In genomic region chr4:7798215-7798995, GRCh38 we compare ENCODE assay signal across 19 cellular contexts.
DNase-seq lines count a peak whose midpoint lies in the region; ATAC-seq, FAIRE-seq and TF ChIP-seq lines count a peak whose summit lies in the region.
"Had no signal": no experiment of that assay in that cellular context is flagged by ENCODE, and none has a peak within 500 bp of the region (broad histone marks: within the 10 kb centered on the region; RNA-seq: fewer than 3 reads in every experiment).

No MANE protein-coding gene starts in this region.

- CTCF ChIA-PET in H1 (lab: Charles Lee; ENCODE audit: partially characterized antibody), result interaction anchor here (0.6 to 11.1 kb wide), 15 partner anchors 9 to 791 kb away, joined by 3 to 180 read pairs (median 3); no protein-coding TSS in a partner anchor

- peaks cover 7% of the 10 kb centered on the region for H3K4me1 Mint-ChIP-seq in activated T-helper 2 cell treated with anti-CD3 and anti-CD28 coated beads, Interferon-gamma antibody, Interleukin-2, Interleukin-4, amounts not matched to agents 10 μg/mL and 5 μg/mL and 100 μg/mL, durations not matched to agents 14 hours and 24 hours and 36 hours (ENCODE audit: low read depth)
- H3K4me1 Mint-ChIP-seq: memory B cell had no signal

- H3K27ac ChIP-seq in GM23248 (no peak overlapping the region), OCI-LY1 (ENCODE audit: low read depth, low read length, poor library complexity, severe bottlenecking) (peak overlapping the region; percentile 64), H1 (ENCODE audit: low read depth, low read length) (no peak overlapping the region)
- H3K27ac ChIP-seq: BLaER1, cardiac muscle cell, VCaP had no signal

- TF ChIP-seq CTCF in OCI-LY1 (IDR thresholded peaks at IDR 0.05; ENCODE audit: low read length) (no peak), H1 (IDR thresholded peaks at IDR 0.05; ENCODE audit: control extremely low read depth in 1 of 3, insufficient read depth in 1 of 3, low read depth in 1 of 3, low read length in 3 of 3) (no peak)

- no peak overlapping the region for H3K18ac ChIP-seq in H1 (ENCODE audit: extremely low read depth, low read length)

- no peak overlapping the region for H2BK120ac ChIP-seq in H1 (replicated peaks; ENCODE audit: low read depth, low read length)

- 94 to 96% methylated on average over 12 to 16 of the region's 16 CpGs for WGBS in GM23248 (ENCODE audit: low coverage in 1 of 2, low lambda C conversion rate in 2 of 2, missing lambda C conversion rate in 2 of 2), 2 experiments
- WGBS in H1 (ENCODE audit: extremely low coverage in 1 of 2, insufficient coverage in 1 of 2, insufficient read length in 1 of 2, insufficient replicate concordance in 2 of 2, low coverage in 1 of 2, low lambda C conversion rate in 2 of 2, missing lambda C conversion rate in 1 of 2), 2 experiments, result 87% methylated on average over 16 of the region's 16 CpGs; no CpG with 5 or more reads in 1 of the 2 experiments

- H3K9ac ChIP-seq in GM23248, result no peak overlapping the region
- peak overlapping the region; percentile 27; the same call in 1 of the 2 replicates for H3K9ac ChIP-seq in OCI-LY1 (ENCODE audit: low read length)
- no peak overlapping the region for H3K9ac ChIP-seq in H1 (replicated peaks in 1 of 4; ENCODE audit: extremely low read depth in 1 of 4, low read depth in 3 of 4, low read length in 3 of 4)
- H3K9ac ChIP-seq: BLaER1 had no signal

- H3K27ac Mint-ChIP-seq in activated T-helper 2 cell treated with anti-CD3 and anti-CD28 coated beads, Interferon-gamma antibody, Interleukin-2, Interleukin-4, amounts not matched to agents 10 μg/mL and 5 μg/mL and 100 μg/mL, durations not matched to agents 14 hours and 24 hours and 36 hours, result no peak overlapping the region
- H3K27ac Mint-ChIP-seq: memory B cell; naive thymus-derived CD8-positive, alpha-beta T cell had no signal

- H3K4me3 Mint-ChIP-seq in activated T-helper 2 cell treated with anti-CD3 and anti-CD28 coated beads, Interferon-gamma antibody, Interleukin-2, Interleukin-4, amounts not matched to agents 10 μg/mL and 5 μg/mL and 100 μg/mL, durations not matched to agents 14 hours and 24 hours and 36 hours (ENCODE audit: low read depth), result no peak overlapping the region
- H3K4me3 Mint-ChIP-seq: memory B cell; naive thymus-derived CD8-positive, alpha-beta T cell had no signal

- H2BK20ac ChIP-seq in H1 (ENCODE audit: low read length), result no peak overlapping the region

- no peak overlapping the region for H3K14ac ChIP-seq in H1 (ENCODE audit: insufficient read length)

- H3K4me1 ChIP-seq in GM23248 (ENCODE audit: insufficient read depth) (0 out of 2 replicates have a peak, but pooled peaks cover 6% of the 10 kb centered on the region), OCI-LY1 (ENCODE audit: insufficient read depth, low read length, severe bottlenecking) (peaks cover 39% of the 10 kb centered on the region), H1 (replicated peaks in 1 of 4; ENCODE audit: control insufficient read depth in 3 of 4, insufficient read depth in 4 of 4, low read length in 3 of 4) (no peaks in the 10 kb centered on the region)

- no peak overlapping the region for H3K4ac ChIP-seq in H1 (replicated peaks; ENCODE audit: insufficient read length, low read depth, low read length)

- in situ Hi-C loops in GM23248 (cut with MboI), result no loop called here

- H3K79me2 ChIP-seq in GM23248 (ENCODE audit: insufficient read depth), result peaks cover 83% of the 10 kb centered on the region
- H3K79me2 ChIP-seq in OCI-LY1 (ENCODE audit: insufficient read depth, low read length), result no peaks in the 10 kb centered on the region
- H3K79me2 ChIP-seq in H1 (ENCODE audit: control insufficient read depth in 1 of 2, insufficient read depth in 2 of 2, low read length in 2 of 2), result no peaks in the 10 kb centered on the region

- no peak overlapping the region for H2BK5ac ChIP-seq in H1 (ENCODE audit: low read depth, low read length)

- DNase-seq in GM23248, result peak; percentile 63
- no peak for DNase-seq in H1 (ENCODE audit: low read depth in 1 of 2, low spot score in 2 of 2)
- peak; percentile 75 for DNase-seq in posterior vena cava (ENCODE audit: low spot score)
- no peak for DNase-seq in activated T-helper 2 cell treated with anti-CD3 and anti-CD28 coated beads, Interferon-gamma antibody, Interleukin-2, Interleukin-4, amounts not matched to agents 10 μg/mL and 5 μg/mL and 100 μg/mL, durations not matched to agents 14 hours and 24 hours and 36 hours (ENCODE audit: low spot score)
- DNase-seq: effector CD4-positive, alpha-beta T cell; kidney glomerular epithelial cell; naive thymus-derived CD8-positive, alpha-beta T cell; NCI-H187; NCI-H510A; Right ventricle myocardium superior had no signal

- H3K27me3 Mint-ChIP-seq in activated T-helper 2 cell treated with anti-CD3 and anti-CD28 coated beads, Interferon-gamma antibody, Interleukin-2, Interleukin-4, amounts not matched to agents 10 μg/mL and 5 μg/mL and 100 μg/mL, durations not matched to agents 14 hours and 24 hours and 36 hours (ENCODE audit: low read depth), result no peaks in the 10 kb centered on the region
- H3K27me3 Mint-ChIP-seq: naive thymus-derived CD8-positive, alpha-beta T cell had no signal

- H3K27me3 ChIP-seq in GM23248 (replicated peaks; ENCODE audit: insufficient read depth) (no peaks in the 10 kb centered on the region), OCI-LY1 (ENCODE audit: insufficient read depth, low read length) (no peaks in the 10 kb centered on the region), H1 (replicated peaks in 1 of 4; ENCODE audit: control insufficient read depth in 3 of 4, extremely low read depth in 1 of 4, insufficient read depth in 3 of 4, low read length in 3 of 4) (no peaks in the 10 kb centered on the region)
- H3K27me3 ChIP-seq: BLaER1, cardiac muscle cell had no signal

- no peak overlapping the region for H2BK15ac ChIP-seq in H1 (ENCODE audit: low read length)

- no peak overlapping the region for H4K5ac ChIP-seq in H1 (ENCODE audit: insufficient read length, low read depth, low read length)

- H3K23me2 ChIP-seq in H1 (ENCODE audit: low read depth, low read length), result no peaks in the 10 kb centered on the region

- no peaks in the 10 kb centered on the region for H3K79me1 ChIP-seq in H1 (ENCODE audit: low read depth, low read length)

- H4K91ac ChIP-seq in H1 (replicated peaks; ENCODE audit: insufficient read length, low read length), result no peak overlapping the region

- TF ChIP-seq POLR2A in H1 (IDR thresholded peaks at IDR 0.05; ENCODE audit: control extremely low read depth in 1 of 2, low read depth in 2 of 2, low read length in 2 of 2), result no peak
- TF ChIP-seq POLR2A in GM18505 (IDR thresholded peaks at IDR 0.05; ENCODE audit: borderline replicate concordance, extremely low read depth, insufficient read depth, insufficient read length), result no peak

- TF ChIP-seq RAD21 in H1 (IDR thresholded peaks at IDR 0.05 in 1 of 2, conservative IDR thresholded peaks at IDR 0.05 in 1 of 2; ENCODE audit: low read depth in 2 of 2, low read length in 2 of 2), result no peak

- FAIRE-seq in H1 (lab: Jason Lieb, UNC), result no peak

- H3F3A ChIP-seq in GM23248 (ENCODE audit: insufficient read depth), result peaks cover 56% of the 10 kb centered on the region
- H3F3A ChIP-seq in OCI-LY1 (ENCODE audit: insufficient read depth, low read length), result no peaks in the 10 kb centered on the region

- H3K9me3 ChIP-seq in GM23248 (ENCODE audit: low read depth) (no peaks in the 10 kb centered on the region), OCI-LY1 (ENCODE audit: low read length) (no peaks in the 10 kb centered on the region), H1 (ENCODE audit: insufficient read depth in 2 of 2, low read depth in 1 of 2, low read length in 1 of 2) (peaks cover 4 to 6% of the 10 kb centered on the region in 2 experiments; a peak in 2 of 4 replicates)

- peaks cover 69% of the 10 kb centered on the region for H3K36me3 ChIP-seq in GM23248 (ENCODE audit: low read depth)
- no peaks in the 10 kb centered on the region; the same call in 1 of the 2 replicates for H3K36me3 ChIP-seq in OCI-LY1 (ENCODE audit: insufficient read depth, low read length)
- peaks cover 0 to 8% (median 4%) of the 10 kb centered on the region in 4 experiments; a peak in 6 of 8 replicates for H3K36me3 ChIP-seq in H1 (ENCODE audit: control insufficient read depth in 2 of 4, insufficient read depth in 4 of 4, low read length in 3 of 4)

- no peak overlapping the region for H3K4me3 ChIP-seq in GM23248
- H3K4me3 ChIP-seq in OCI-LY1 (ENCODE audit: low read depth, low read length, poor library complexity, severe bottlenecking), result peak overlapping the region; percentile 45
- no peak overlapping the region for H3K4me3 ChIP-seq in H1 (ENCODE audit: extremely low read depth in 1 of 4, insufficient read depth in 2 of 4, low read depth in 3 of 4, low read length in 4 of 4)
- H3K4me3 ChIP-seq: BLaER1, cardiac muscle cell, smooth muscle cell had no signal

- H4K8ac ChIP-seq in H1 (ENCODE audit: extremely low read depth, insufficient read depth, low read length), result no peak overlapping the region

- H3K56ac ChIP-seq in H1 (replicated peaks; ENCODE audit: insufficient read length, low read depth, low read length), result no peak overlapping the region

- no peak overlapping the region for H3K4me2 ChIP-seq in GM23248 (ENCODE audit: unreplicated experiment)
- no peak overlapping the region for H3K4me2 ChIP-seq in OCI-LY1 (ENCODE audit: low read length)
- no peak overlapping the region for H3K4me2 ChIP-seq in H1 (ENCODE audit: insufficient read depth in 1 of 2, low read depth in 2 of 2, low read length in 2 of 2)
- H3K4me2 ChIP-seq: BLaER1, smooth muscle cell had no signal

- no peak overlapping the region for H3K23ac ChIP-seq in H1 (ENCODE audit: insufficient read length)

- H3K9me2 ChIP-seq in GM23248 (ENCODE audit: insufficient read depth) (no peaks in the 10 kb centered on the region), OCI-LY1 (ENCODE audit: low read depth, low read length) (no peaks in the 10 kb centered on the region)

- H2AK5ac ChIP-seq in H1 (ENCODE audit: low read depth, low read length), result no peak overlapping the region

- ATAC-seq in HG03521 (IDR thresholded peaks at IDR 0.05; ENCODE audit: unreplicated experiment) (no peak), GM18867 (IDR thresholded peaks at IDR 0.05; ENCODE audit: unreplicated experiment) (no peak), GM18505 (IDR thresholded peaks at IDR 0.05; ENCODE audit: unreplicated experiment) (no peak)
- ATAC-seq: naive thymus-derived CD8-positive, alpha-beta T cell had no signal

- H2BK12ac ChIP-seq in H1 (ENCODE audit: low read depth, low read length), result no peak overlapping the region

- H2AFZ ChIP-seq in GM23248 (no peak overlapping the region), OCI-LY1 (ENCODE audit: low read length) (no peak overlapping the region), H1 (ENCODE audit: low read length) (no peak overlapping the region)

- no peak for TF ChIP-seq EP300 in H1 (IDR thresholded peaks at IDR 0.05; ENCODE audit: borderline replicate concordance in 1 of 2, low read depth in 2 of 2, low read length in 2 of 2)

- POLR2A ChIA-PET in H1 (lab: Charles Lee; ENCODE audit: partially characterized antibody), result no interaction called here

- no peaks in the 10 kb centered on the region for H4K20me1 ChIP-seq in GM23248 (ENCODE audit: insufficient read depth)
- H4K20me1 ChIP-seq in OCI-LY1 (ENCODE audit: insufficient read depth, low read length), result no peaks in the 10 kb centered on the region
- H4K20me1 ChIP-seq in H1 (replicated peaks in 1 of 2; ENCODE audit: control insufficient read depth in 1 of 2, insufficient read depth in 2 of 2, low read length in 2 of 2), result no peaks in the 10 kb centered on the region
- H4K20me1 ChIP-seq: BLaER1 had no signal

- intact Hi-C loops in posterior vena cava (cut with DNase I), result no loop called here
- intact Hi-C loops in activated T-helper 2 cell treated with anti-CD3 and anti-CD28 coated beads, Interferon-gamma antibody, Interleukin-2, Interleukin-4, amounts not matched to agents 10 μg/mL and 5 μg/mL and 100 μg/mL, durations not matched to agents 14 hours and 24 hours and 36 hours (cut with micrococcal nuclease), result no loop called here

- no peaks in the 10 kb centered on the region for H3K9me3 Mint-ChIP-seq in activated T-helper 2 cell treated with anti-CD3 and anti-CD28 coated beads, Interferon-gamma antibody, Interleukin-2, Interleukin-4, amounts not matched to agents 10 μg/mL and 5 μg/mL and 100 μg/mL, durations not matched to agents 14 hours and 24 hours and 36 hours
- H3K9me3 Mint-ChIP-seq: naive thymus-derived CD8-positive, alpha-beta T cell had no signal

- H3K36me3 Mint-ChIP-seq in activated T-helper 2 cell treated with anti-CD3 and anti-CD28 coated beads, Interferon-gamma antibody, Interleukin-2, Interleukin-4, amounts not matched to agents 10 μg/mL and 5 μg/mL and 100 μg/mL, durations not matched to agents 14 hours and 24 hours and 36 hours (ENCODE audit: low read depth), result peaks cover 35% of the 10 kb centered on the region

Comparison
In these comparisons a context has a peak if more than half of its experiments do, and no peak if none do; other contexts are left out.
1. DNase-seq: peak in GM23248 (single experiment) and posterior vena cava (single experiment); none in H1 (0 of 2) and activated T-helper 2 cell treated with anti-CD3 and anti-CD28 coated beads, Interferon-gamma antibody, Interleukin-2, Interleukin-4, amounts not matched to agents 10 μg/mL and 5 μg/mL and 100 μg/mL, durations not matched to agents 14 hours and 24 hours and 36 hours (single experiment).